ENCODE assay signal across 8 cellular contexts in genomic region chr9:132160802-132161742, GRCh38. TPM values are rescaled to one million over a fixed set of nuclear protein-coding genes. Genes with fewer than 3 reads are reported as not detected.
A peak's percentile ranks its signal among the peaks of the same experiment; 100 is the strongest.
DNase-seq lines count a peak whose midpoint lies in the region; ATAC-seq lines count a peak whose summit lies in the region.

No MANE protein-coding gene starts in this region.

- peaks cover 76% of the 10 kb centered on the region for H3K27me3 ChIP-seq in ACC112 (ENCODE audit: insufficient read depth, low read length)
- H3K27me3 ChIP-seq in H7 (ENCODE audit: control insufficient read depth, insufficient read depth, low read length): peaks cover 69% of the 10 kb centered on the region

- H3K36me3 Mint-ChIP-seq in activated naive CD8-positive, alpha-beta T cell treated with anti-CD3 and anti-CD28 coated beads, Interleukin-2, amount 50 U/mL, for 24 hours (ENCODE audit: low read depth): no peaks in the 10 kb centered on the region

- peak overlapping the region; percentile 85 for H3K4me3 Mint-ChIP-seq in activated naive CD8-positive, alpha-beta T cell treated with anti-CD3 and anti-CD28 coated beads, Interleukin-2, amount 50 U/mL, for 24 hours

- peak; percentile 81 for ATAC-seq in activated naive CD8-positive, alpha-beta T cell treated with anti-CD3 and anti-CD28 coated beads, Interleukin-2, amount 50 U/mL, for 24 hours

- peak overlapping the region; percentile 95 for H2AFZ ChIP-seq in ACC112 (ENCODE audit: low read length, unreplicated experiment)

- H3K27ac ChIP-seq in ACC112 (ENCODE audit: low read depth, low read length): no peak overlapping the region

- peaks cover 3% of the 10 kb centered on the region for H3K4me1 ChIP-seq in ACC112 (ENCODE audit: control insufficient read depth, insufficient read depth, low read length, unreplicated experiment)

- H3K4me1 Mint-ChIP-seq in activated naive CD8-positive, alpha-beta T cell treated with anti-CD3 and anti-CD28 coated beads, Interleukin-2, amount 50 U/mL, for 24 hours: peaks cover 11% of the 10 kb centered on the region

- H3K9me3 ChIP-seq in iPS-18c (ENCODE audit: control insufficient read depth, insufficient read depth, low read length): peaks cover 2% of the 10 kb centered on the region

- H3K79me2 ChIP-seq in ACC112 (ENCODE audit: control insufficient read depth, insufficient read depth, low read length, unreplicated experiment): no peaks in the 10 kb centered on the region

- H3K4me3 ChIP-seq in ACC112 (ENCODE audit: low read depth, low read length) (peak overlapping the region; percentile 89), H7 (ENCODE audit: insufficient read depth, low read depth, low read length) (peak overlapping the region; percentile 49), iPS-18c (ENCODE audit: insufficient read depth, low read depth, low read length) (peak overlapping the region; percentile 58)

- peaks cover 44% of the 10 kb centered on the region for H3K27me3 Mint-ChIP-seq in activated naive CD8-positive, alpha-beta T cell treated with anti-CD3 and anti-CD28 coated beads, Interleukin-2, amount 50 U/mL, for 24 hours

- H3K36me3 ChIP-seq in ACC112 (ENCODE audit: insufficient read depth, low read length) (no peaks in the 10 kb centered on the region), H7 (replicated peaks; ENCODE audit: control insufficient read depth, insufficient read depth, low read length) (no peaks in the 10 kb centered on the region)

- peak overlapping the region; percentile 84 for H3K27ac Mint-ChIP-seq in activated naive CD8-positive, alpha-beta T cell treated with anti-CD3 and anti-CD28 coated beads, Interleukin-2, amount 50 U/mL, for 24 hours

- H3K9me3 Mint-ChIP-seq in activated naive CD8-positive, alpha-beta T cell treated with anti-CD3 and anti-CD28 coated beads, Interleukin-2, amount 50 U/mL, for 24 hours: no peaks in the 10 kb centered on the region

- DNase-seq in H7 (peak; percentile 84), SW480 (ENCODE audit: low spot score) (peak; percentile 73), ureter (ENCODE audit: low spot score) (no peak), globus pallidus (ENCODE audit: low spot score) (no peak)
- DNase-seq in activated naive CD8-positive, alpha-beta T cell treated with anti-CD3 and anti-CD28 coated beads, Interleukin-2, amount 50 U/mL, for 24 hours: peak; percentile 60
- DNase-seq in stimulated activated CD4-positive, alpha-beta T cell treated with anti-CD3 and anti-CD28 coated beads, Interleukin-1b, Interleukin-23, amount 100 ng/mL, for 48 hours: peak; percentile 50

RNA-seq across cellular contexts. Expression of gene NTNG2, which starts 0.8 kb away (rescaled TPM):
- 1.2 and 2.3 TPM in 2 replicates for total RNA-seq in H7 (2014; rRNA removed; shearing (Covaris generic))
- 2.2 TPM for total RNA-seq in ureter

Comparison
In these comparisons a context has a peak if more than half of its experiments do, and no peak if none do; other contexts are left out.
1. DNase-seq: peak in H7 (single experiment), SW480 (single experiment), activated naive CD8-positive, alpha-beta T cell treated with anti-CD3 and anti-CD28 coated beads, Interleukin-2, amount 50 U/mL, for 24 hours (single experiment) and stimulated activated CD4-positive, alpha-beta T cell treated with anti-CD3 and anti-CD28 coated beads, Interleukin-1b, Interleukin-23, amount 100 ng/mL, for 48 hours (single experiment); none in ureter (single experiment) and globus pallidus (single experiment).
2. Peak in every context shown above with its lines, with median percentiles within 50 percentile points of each other: H3K4me3 ChIP-seq.